15 cellular contexts compared by ENCODE assay signal in genomic region chr19:38730470-38730730, GRCh38. TPM values are rescaled to one million over a fixed set of nuclear protein-coding genes. Genes with fewer than 3 reads are reported as not detected.
DNase-seq lines count a peak whose midpoint lies in the region; ATAC-seq and TF ChIP-seq lines count a peak whose summit lies in the region.
"Had no signal": no experiment of that assay in that cellular context is flagged by ENCODE, and none has a peak within 500 bp of the region (broad histone marks: within the 10 kb centered on the region; RNA-seq: fewer than 3 reads in every experiment).

No MANE protein-coding gene starts in this region.

- CTCF ChIA-PET in Calu3 (lab: Charles Lee): no interaction called here

- H3K27me3 Mint-ChIP-seq in Calu3 (ENCODE audit: unreplicated experiment) (no peaks in the 10 kb centered on the region), neural crest cell (ENCODE audit: low read depth) (peaks cover 12% of the 10 kb centered on the region)
- H3K27me3 Mint-ChIP-seq in central memory CD8-positive, alpha-beta T cell: no peaks in the 10 kb centered on the region

- intact Hi-C loops in Calu3 (cut with micrococcal nuclease; ENCODE audit: unreplicated experiment): loop anchor here (5.0 kb wide), 2 partner anchors 82 to 102 kb away; partner anchors contain the start of genes ECH1 and LGALS4

- H3K4me1 Mint-ChIP-seq in Calu3 (ENCODE audit: low read depth, unreplicated experiment) (peaks cover 44% of the 10 kb centered on the region), neural crest cell (peaks cover 10% of the 10 kb centered on the region)
- H3K4me1 Mint-ChIP-seq in central memory CD8-positive, alpha-beta T cell: peaks cover 52% of the 10 kb centered on the region

- DNase-seq in Calu3 (no peak), neural crest cell (ENCODE audit: low read depth, low spot score) (no peak), dermis blood vessel endothelial cell (no peak)
- no peak for DNase-seq in central memory CD8-positive, alpha-beta T cell (ENCODE audit: low spot score in 2 of 2)
- DNase-seq in activated effector memory CD4-positive, alpha-beta T cell treated with anti-CD3 and anti-CD28 coated beads, Interleukin-2, amount 50 U/mL, for 16 hours: no peak
- DNase-seq: activated CD4-positive, alpha-beta T cell treated with anti-CD3 and anti-CD28 coated beads for 48 hours; cerebellar nuclear complex; foreskin melanocyte; MG63; Right ventricle myocardium superior had no signal

- peak overlapping the region; percentile 77 for H3K27ac ChIP-seq in 22Rv1

- no peaks in the 10 kb centered on the region for H3K9me3 Mint-ChIP-seq in Calu3 (ENCODE audit: low read depth, unreplicated experiment)
- no peaks in the 10 kb centered on the region for H3K9me3 Mint-ChIP-seq in central memory CD8-positive, alpha-beta T cell
- H3K9me3 Mint-ChIP-seq in neural crest cell: no peaks in the 10 kb centered on the region

- TSS peak; percentile 32 for BruUV-seq in Calu3 (replicated peaks; lab: Mats Ljungman, UMichigan)

- no peak for ATAC-seq in central memory CD8-positive, alpha-beta T cell (replicated peaks; ENCODE audit: extremely low read depth, poor library complexity, severe bottlenecking)
- ATAC-seq in HG02759 (IDR thresholded peaks at IDR 0.05; ENCODE audit: unreplicated experiment): no peak
- no peak for ATAC-seq in GM19455 (IDR thresholded peaks at IDR 0.05; ENCODE audit: unreplicated experiment)

- H3K36me3 Mint-ChIP-seq in Calu3 (ENCODE audit: insufficient read depth, unreplicated experiment): peaks cover 100% of the 10 kb centered on the region
- peaks cover 41% of the 10 kb centered on the region for H3K36me3 Mint-ChIP-seq in central memory CD8-positive, alpha-beta T cell (ENCODE audit: insufficient read depth)
- H3K36me3 Mint-ChIP-seq in neural crest cell (ENCODE audit: low read depth): peaks cover 7% of the 10 kb centered on the region

- TF ChIP-seq CTCF in 22Rv1 (IDR thresholded peaks at IDR 0.05) (no peak), Calu3 (IDR thresholded peaks at IDR 0.05; ENCODE audit: unreplicated experiment) (no peak), neural crest cell (conservative IDR thresholded peaks at IDR 0.05) (no peak)

- H3K4me3 Mint-ChIP-seq in Calu3 (ENCODE audit: low read depth, unreplicated experiment) (no peak overlapping the region), neural crest cell (no peak overlapping the region)
- H3K4me3 Mint-ChIP-seq in central memory CD8-positive, alpha-beta T cell: no peak overlapping the region

- H3K27ac Mint-ChIP-seq in Calu3 (ENCODE audit: unreplicated experiment) (peak overlapping the region; percentile 64), neural crest cell (ENCODE audit: unreplicated experiment) (peak overlapping the region; percentile 12)
- peak overlapping the region; percentile 60 for H3K27ac Mint-ChIP-seq in central memory CD8-positive, alpha-beta T cell (ENCODE audit: low read depth)

RNA-seq across cellular contexts. Expression of gene CAPN12, which starts 13.9 kb away (rescaled TPM):
- total RNA-seq in Calu3 (2022) (14.5 and 14.7 TPM in 2 replicates), neural crest cell (not detected in 2 replicates), dermis blood vessel endothelial cell (0.05 TPM in 1 of 2 replicates, not detected in the other)
- total RNA-seq: Right ventricle myocardium superior had no signal

RNA-seq across cellular contexts. Expression of gene LGALS7, which starts 42.9 kb away (rescaled TPM):
- total RNA-seq in Calu3 (2022) (not detected in 2 replicates), neural crest cell (not detected in 2 replicates), dermis blood vessel endothelial cell (not detected in 2 replicates)
- total RNA-seq: H1, liver, Right ventricle myocardium superior had no signal

RNA-seq across cellular contexts. Expression of gene LGALS7B, which starts 58.6 kb away (rescaled TPM):
- total RNA-seq in Calu3 (2022) (3.2 and 4.8 TPM in 2 replicates), neural crest cell (not detected in 2 replicates), dermis blood vessel endothelial cell (1.4 TPM in 1 of 2 replicates, not detected in the other)
- total RNA-seq: H1, liver, Right ventricle myocardium superior had no signal

Comparison
In these comparisons a context has a peak if more than half of its experiments do, and no peak if none do; other contexts are left out.
1. H3K27ac Mint-ChIP-seq: peak in every context shown above with its lines; median percentile 64 in Calu3; 60 in central memory CD8-positive, alpha-beta T cell; 12 in neural crest cell.
2. RNA of gene CAPN12, which starts 13.9 kb away (total RNA-seq): 14.5 to 14.7 TPM in Calu3; not detected in neural crest cell and 0.05 TPM in dermis blood vessel endothelial cell; every median in the first group is over 10 times any median in the second.